11 cellular contexts compared by ENCODE assay signal in the genomic region with DNA sequence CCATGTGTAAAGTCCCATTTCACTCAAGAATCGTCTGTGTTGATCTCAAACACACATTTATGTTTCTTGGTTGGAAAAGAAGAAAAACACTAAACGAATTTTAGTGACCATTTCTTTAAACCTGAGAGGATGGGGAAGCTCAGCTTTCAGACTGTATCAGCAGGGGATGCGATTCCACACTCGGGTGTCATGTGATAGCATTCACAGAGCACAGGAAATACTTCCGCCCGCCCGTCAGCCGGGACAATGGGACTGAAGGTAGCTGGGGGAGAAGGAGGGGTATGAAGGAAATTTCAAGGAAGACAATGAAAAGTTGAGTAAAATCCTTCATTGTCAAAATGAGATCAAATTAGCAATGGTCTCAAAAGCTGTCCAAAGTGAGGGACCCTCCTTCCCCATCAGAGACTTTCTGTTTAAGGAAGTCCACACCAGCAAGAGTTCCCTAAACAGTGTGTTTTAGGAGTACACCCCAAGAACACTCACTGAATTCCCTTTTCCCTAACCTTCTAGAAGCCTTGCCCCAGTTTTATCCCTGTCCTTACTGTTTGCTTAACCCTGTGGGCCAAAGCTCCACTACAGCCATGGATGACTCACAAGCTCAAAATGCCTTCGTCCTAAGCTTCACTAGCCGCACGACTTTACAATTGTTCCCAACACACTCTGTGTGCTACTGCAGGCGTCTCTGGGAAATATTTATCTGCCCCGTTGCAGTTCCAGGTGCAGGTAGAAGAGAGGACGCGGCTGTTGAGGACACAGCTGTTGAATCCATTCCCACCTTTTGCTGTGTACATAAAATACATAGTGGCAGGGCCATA. TPM values are rescaled to one million over a fixed set of nuclear protein-coding genes. Genes with fewer than 3 reads are reported as not detected.
DNase-seq lines count a peak whose midpoint lies in the region; ATAC-seq and TF ChIP-seq lines count a peak whose summit lies in the region.
"Had no signal": no experiment of that assay in that cellular context is flagged by ENCODE, and none has a peak within 500 bp of the region (broad histone marks: within the 10 kb centered on the region; RNA-seq: fewer than 3 reads in every experiment).

No MANE protein-coding gene starts in this region.

- intact Hi-C loops in Right ventricle myocardium superior (cut with DNase I), result no loop called here

- no peak overlapping the region for H3K4me3 ChIP-seq in retinal pigment epithelial cell (ENCODE audit: low read length)

- DNase-seq in HS-27A (ENCODE audit: low read depth) (peak; percentile 48), SW480 (ENCODE audit: low spot score) (peak; percentile 75), iPS DF 19.7 (ENCODE audit: low read depth, low spot score) (peak; percentile 59), retinal pigment epithelial cell (ENCODE audit: low read depth) (peak; percentile 44), Right ventricle myocardium superior (no peak), OCI-M1 (lab: John Stamatoyannopoulos, UW) (no peak), COR-L47 (lab: John Stamatoyannopoulos, UW) (no peak)
- DNase-seq: activated CD4-positive, alpha-beta T cell treated with anti-CD3 and anti-CD28 coated beads, Interleukin-2, amount 10 ng/mL, durations not matched to agents 7 days and 5 days; NCI-H2029; SHP77 had no signal

- no peak for ATAC-seq in Right ventricle myocardium superior (ENCODE audit: poor library complexity)
- ATAC-seq in GM18520 (IDR thresholded peaks at IDR 0.05; ENCODE audit: unreplicated experiment), result no peak

- TF ChIP-seq CTCF in retinal pigment epithelial cell (conservative IDR thresholded peaks at IDR 0.05; ENCODE audit: low read depth, low read length), result no peak

RNA-seq across cellular contexts. Expression of gene SIM2, which starts 51.4 kb away (rescaled TPM):
- not detected for total RNA-seq in Right ventricle myocardium superior

Comparison
In these comparisons a context has a peak if more than half of its experiments do, and no peak if none do; other contexts are left out.
1. DNase-seq: peak in HS-27A (single experiment), SW480 (single experiment), iPS DF 19.7 (single experiment) and retinal pigment epithelial cell (single experiment); none in Right ventricle myocardium superior (single experiment), OCI-M1 (single experiment) and COR-L47 (single experiment).